ENCODE assay signal across 9 cellular contexts in the genomic region with DNA sequence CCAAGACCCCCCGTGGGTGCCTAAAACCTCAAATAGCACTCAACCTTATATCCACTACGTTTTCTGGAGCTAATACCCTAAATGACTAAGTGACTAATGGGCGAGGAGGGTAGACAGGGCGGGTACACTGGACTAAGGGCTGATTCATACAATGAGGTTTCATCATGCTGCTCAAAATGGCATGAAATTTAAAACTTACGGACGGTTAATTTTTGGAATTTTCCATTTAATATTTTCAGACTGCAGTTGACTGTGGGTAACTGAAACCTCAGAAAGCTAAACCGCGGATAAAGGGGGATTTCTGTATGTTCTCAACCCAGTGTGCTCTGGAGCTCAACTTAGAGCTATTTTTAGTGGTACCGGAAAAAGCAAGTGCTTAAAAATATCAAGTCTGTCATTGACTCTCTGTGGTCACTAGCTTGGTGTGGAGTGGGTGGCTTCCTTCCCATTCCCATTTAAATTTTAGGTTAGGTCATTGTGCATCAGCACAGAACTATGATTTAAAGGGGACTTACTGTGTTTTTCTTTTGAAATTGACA.
A peak's percentile ranks its signal among the peaks of the same experiment; 100 is the strongest.
DNase-seq lines count a peak whose midpoint lies in the region; ATAC-seq and TF ChIP-seq lines count a peak whose summit lies in the region.
"Had no signal": no experiment of that assay in that cellular context is flagged by ENCODE, and none has a peak within 500 bp of the region (broad histone marks: within the 10 kb centered on the region; RNA-seq: fewer than 3 reads in every experiment).

No MANE protein-coding gene starts in this region.

- H3K27me3 Mint-ChIP-seq in type B pancreatic cell: no peaks in the 10 kb centered on the region

- H3K4me1 Mint-ChIP-seq in type B pancreatic cell (ENCODE audit: unreplicated experiment): peaks cover 4% of the 10 kb centered on the region

- no peak for TF ChIP-seq CTCF in type B pancreatic cell (conservative IDR thresholded peaks at IDR 0.05)

- intact Hi-C loops in Right ventricle myocardium superior (cut with DNase I): no loop called here

- H3K9me3 Mint-ChIP-seq in type B pancreatic cell: peaks cover 5% of the 10 kb centered on the region

- peaks cover 5% of the 10 kb centered on the region for H3K36me3 Mint-ChIP-seq in type B pancreatic cell

- no peak overlapping the region for H3K4me3 Mint-ChIP-seq in type B pancreatic cell
- H3K4me3 Mint-ChIP-seq: nephron had no signal

- ATAC-seq in GM18505 (IDR thresholded peaks at IDR 0.05; ENCODE audit: unreplicated experiment) (peak; percentile 71), Right ventricle myocardium superior (ENCODE audit: poor library complexity) (peak; percentile 91)

- TF ChIP-seq POLR2A in GM18505 (IDR thresholded peaks at IDR 0.05; ENCODE audit: borderline replicate concordance, extremely low read depth, insufficient read depth, insufficient read length): no peak

- DNase-seq in H4 (ENCODE audit: low spot score) (peak; percentile 73), RKO (ENCODE audit: low spot score) (peak; percentile 94), Right ventricle myocardium superior (no peak), type B pancreatic cell (ENCODE audit: extremely low spot score, unreplicated experiment) (no peak), pons (ENCODE audit: low spot score) (no peak), mucosa of gallbladder (ENCODE audit: low spot score) (no peak)
- DNase-seq in activated CD4-positive, alpha-beta T cell treated with anti-CD3 and anti-CD28 coated beads, Interleukin-2, amount 50 U/mL, for 1 hour: no peak

- no peak overlapping the region for H3K27ac Mint-ChIP-seq in type B pancreatic cell

Comparison
In these comparisons a context has a peak if more than half of its experiments do, and no peak if none do; other contexts are left out.
1. DNase-seq: peak in H4 (single experiment) and RKO (single experiment); none in Right ventricle myocardium superior (single experiment), type B pancreatic cell (single experiment), activated CD4-positive, alpha-beta T cell treated with anti-CD3 and anti-CD28 coated beads, Interleukin-2, amount 50 U/mL, for 1 hour (single experiment), pons (single experiment) and mucosa of gallbladder (single experiment).